8 cellular contexts compared by ENCODE assay signal in the genomic region with DNA sequence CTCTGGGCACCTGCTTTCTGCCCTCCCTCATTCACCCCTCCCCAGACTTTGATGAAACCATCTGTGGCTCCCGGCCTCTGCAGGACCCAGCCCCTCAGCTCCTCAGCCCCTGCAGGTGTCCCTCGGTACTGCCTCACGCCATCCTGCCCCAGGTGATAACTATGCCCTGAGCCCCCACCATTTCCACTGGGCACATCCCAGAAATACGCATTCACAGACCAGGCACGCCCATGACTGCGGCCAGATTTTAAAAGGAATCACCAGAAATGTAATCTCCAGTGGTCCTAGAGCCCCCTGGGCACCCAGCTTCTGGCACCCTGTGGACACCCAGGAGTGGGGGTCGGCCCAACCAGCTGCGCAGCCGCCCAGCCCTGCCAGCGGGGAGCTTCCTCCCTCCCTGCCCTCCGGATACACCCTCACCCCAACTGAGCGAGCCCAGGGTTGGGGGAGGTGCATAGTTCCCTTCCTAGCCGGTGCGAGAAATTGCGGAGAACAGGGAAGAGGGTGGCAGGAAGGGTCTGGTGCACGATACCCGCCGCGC. TPM values are rescaled to one million over a fixed set of nuclear protein-coding genes. Genes with fewer than 3 reads are reported as not detected.
DNase-seq lines count a peak whose midpoint lies in the region; ATAC-seq and TF ChIP-seq lines count a peak whose summit lies in the region.

No MANE protein-coding gene starts in this region.

- H3K27ac Mint-ChIP-seq in activated naive CD8-positive, alpha-beta T cell treated with anti-CD3 and anti-CD28 coated beads for 36 hours, result no peak overlapping the region

- intact Hi-C loops in head of caudate nucleus (cut with DNase I), result no loop called here

- TF ChIP-seq EP300 in neural cell (conservative IDR thresholded peaks at IDR 0.05; ENCODE audit: poor library complexity, severe bottlenecking), result no peak

- no peak overlapping the region for H2AFZ ChIP-seq in MM.1S (ENCODE audit: low read length)
- H2AFZ ChIP-seq in neural cell (ENCODE audit: low read depth, low read length), result no peak overlapping the region

- no peaks in the 10 kb centered on the region for H3K36me3 Mint-ChIP-seq in activated naive CD8-positive, alpha-beta T cell treated with anti-CD3 and anti-CD28 coated beads for 36 hours

- H3F3A ChIP-seq in MM.1S (ENCODE audit: insufficient read depth, low read length) (no peaks in the 10 kb centered on the region), neural cell (ENCODE audit: insufficient read depth, low read length, poor library complexity, severe bottlenecking) (no peaks in the 10 kb centered on the region)

- no peaks in the 10 kb centered on the region for H3K9me2 ChIP-seq in MM.1S (replicated peaks; ENCODE audit: insufficient read depth, low read length)
- no peaks in the 10 kb centered on the region for H3K9me2 ChIP-seq in neural cell (ENCODE audit: insufficient read depth, low read length)

- H3K9ac ChIP-seq in ES-I3 (ENCODE audit: low read depth, low read length), result peak overlapping the region; percentile 61; the same call in 1 of the 2 replicates
- no peak overlapping the region for H3K9ac ChIP-seq in MM.1S (ENCODE audit: low read length)
- peak overlapping the region; percentile 23 for H3K9ac ChIP-seq in neural cell (ENCODE audit: low read length)

- H3K4me3 ChIP-seq in MM.1S (ENCODE audit: low read length) (no peak overlapping the region), neural cell (ENCODE audit: low read length) (peak overlapping the region; percentile 56)

- no peak overlapping the region for H3K4me2 ChIP-seq in MM.1S (ENCODE audit: low read depth, low read length)
- H3K4me2 ChIP-seq in neural cell (ENCODE audit: low read length), result no peak overlapping the region

- H3K27ac ChIP-seq in MM.1S (ENCODE audit: low read length) (no peak overlapping the region), neural cell (ENCODE audit: low read length) (no peak overlapping the region)

- peak overlapping the region; percentile 29 for H3K4me3 Mint-ChIP-seq in activated naive CD8-positive, alpha-beta T cell treated with anti-CD3 and anti-CD28 coated beads for 36 hours

- H3K36me3 ChIP-seq in ES-I3 (ENCODE audit: insufficient read depth, low read length) (no peaks in the 10 kb centered on the region), MM.1S (replicated peaks; ENCODE audit: insufficient read depth, low read length) (no peaks in the 10 kb centered on the region), neural cell (ENCODE audit: insufficient read depth, low read length) (no peaks in the 10 kb centered on the region)

- H3K27me3 Mint-ChIP-seq in activated naive CD8-positive, alpha-beta T cell treated with anti-CD3 and anti-CD28 coated beads for 36 hours, result peaks cover 27% of the 10 kb centered on the region

- H3K9me3 Mint-ChIP-seq in activated naive CD8-positive, alpha-beta T cell treated with anti-CD3 and anti-CD28 coated beads for 36 hours, result no peaks in the 10 kb centered on the region

- ATAC-seq in GM21717 (IDR thresholded peaks at IDR 0.05; ENCODE audit: unreplicated experiment), result no peak

- DNase-seq in MM.1S, result no peak
- DNase-seq in activated naive CD8-positive, alpha-beta T cell treated with anti-CD3 and anti-CD28 coated beads for 36 hours, result peak; percentile 30
- no peak for DNase-seq in glomerular visceral epithelial cell (ENCODE audit: extremely low spot score)
- DNase-seq in head of caudate nucleus, result no peak
- DNase-seq in G401 (ENCODE audit: low spot score), result no peak

- TF ChIP-seq CTCF in MM.1S (IDR thresholded peaks at IDR 0.05; ENCODE audit: low read length) (peak; percentile 25), neural cell (IDR thresholded peaks at IDR 0.05; ENCODE audit: poor library complexity, severe bottlenecking) (peak; percentile 42)

- TF ChIP-seq RAD21 in neural cell (conservative IDR thresholded peaks at IDR 0.05), result no peak

- no peaks in the 10 kb centered on the region for H4K20me1 ChIP-seq in MM.1S (ENCODE audit: insufficient read depth, low read length)
- H4K20me1 ChIP-seq in neural cell (ENCODE audit: insufficient read depth), result no peaks in the 10 kb centered on the region

- H3K79me2 ChIP-seq in MM.1S (ENCODE audit: low read length), result no peaks in the 10 kb centered on the region
- no peaks in the 10 kb centered on the region for H3K79me2 ChIP-seq in neural cell (replicated peaks; ENCODE audit: insufficient read depth, low read length)

- H3K4me1 ChIP-seq in ES-I3 (ENCODE audit: insufficient read depth, low read length) (no peaks in the 10 kb centered on the region; the same call in 1 of the 2 replicates), MM.1S (ENCODE audit: low read length) (no peaks in the 10 kb centered on the region)

- in situ Hi-C loops in G401 (cut with HindIII; ENCODE audit: low sequenced_read_pairs), result no loop called here

- H3K4me1 Mint-ChIP-seq in activated naive CD8-positive, alpha-beta T cell treated with anti-CD3 and anti-CD28 coated beads for 36 hours, result peaks cover 11% of the 10 kb centered on the region

- no peaks in the 10 kb centered on the region for H3K9me3 ChIP-seq in ES-I3 (ENCODE audit: control insufficient read depth, insufficient read depth, low read length)
- no peaks in the 10 kb centered on the region for H3K9me3 ChIP-seq in MM.1S (replicated peaks; ENCODE audit: insufficient read depth, low read length)
- no peaks in the 10 kb centered on the region for H3K9me3 ChIP-seq in neural cell (ENCODE audit: low read length)

- H3K27me3 ChIP-seq in MM.1S (replicated peaks; ENCODE audit: insufficient read depth, low read length) (peaks cover 96% of the 10 kb centered on the region), neural cell (ENCODE audit: insufficient read depth, low read depth, low read length) (peaks cover 34% of the 10 kb centered on the region)

TF ChIP-seq in neural cell, 6 proteins besides CTCF, POLR2A, EP300 and RAD21:
- TF ChIP-seq EZH2 (IDR thresholded peaks at IDR 0.05; ENCODE audit: borderline replicate concordance, insufficient read depth, low read length, poor library complexity, severe bottlenecking) (no peak), TAF1 (IDR thresholded peaks at IDR 0.05; ENCODE audit: low read depth) (no peak), REST (IDR thresholded peaks at IDR 0.05; ENCODE audit: borderline replicate concordance) (no peak), MXI1 (conservative IDR thresholded peaks at IDR 0.05; ENCODE audit: poor library complexity, severe bottlenecking) (no peak), POLR2AphosphoS5 (IDR thresholded peaks at IDR 0.05) (no peak), SMC3 (conservative IDR thresholded peaks at IDR 0.05; ENCODE audit: poor library complexity) (no peak)
TF ChIP-seq in neural cell: peak in this region for 0.

RNA-seq across cellular contexts. Expression of gene NTSR1, which starts 0.6 kb away (rescaled TPM):
- total RNA-seq in activated naive CD8-positive, alpha-beta T cell treated with anti-CD3 and anti-CD28 coated beads for 36 hours, result not detected
- polyA plus RNA-seq in neural cell, result 0.05 and 0.22 TPM in 2 replicates
- polyA minus RNA-seq in neural cell, result not detected in 2 replicates
- total RNA-seq in G401 (2014; rRNA removed; shearing (Covaris generic)), result not detected in 2 replicates
